Comparison of ENCODE assay signal across 21 cellular contexts in the genomic region with DNA sequence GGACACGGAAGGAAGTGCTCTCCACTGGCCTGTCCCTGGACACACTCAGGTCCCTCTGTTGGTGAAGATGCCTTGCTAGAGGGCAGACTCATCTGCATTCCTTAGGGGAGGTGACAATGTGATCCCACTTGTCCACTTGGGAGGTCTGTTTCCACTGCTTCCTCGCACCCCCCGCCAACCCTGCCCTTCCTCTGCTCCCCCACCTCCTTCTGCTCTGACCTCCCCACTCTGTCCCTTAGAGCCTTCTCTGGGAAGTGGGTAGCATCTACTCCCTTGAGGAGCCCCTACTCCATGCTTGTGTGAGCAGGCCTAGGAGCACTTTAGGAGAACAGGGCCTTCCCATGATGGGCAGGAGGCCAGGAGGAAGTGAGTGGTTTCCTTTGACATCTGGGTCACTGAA.
DNase-seq lines count a peak whose midpoint lies in the region; ATAC-seq and TF ChIP-seq lines count a peak whose summit lies in the region.
"Had no signal": no experiment of that assay in that cellular context is flagged by ENCODE, and none has a peak within 500 bp of the region (broad histone marks: within the 10 kb centered on the region; RNA-seq: fewer than 3 reads in every experiment).

No MANE protein-coding gene starts in this region.

- peaks cover 6% of the 10 kb centered on the region for H3K27me3 Mint-ChIP-seq in neural progenitor cell (ENCODE audit: insufficient read depth, low read depth)
- H3K27me3 Mint-ChIP-seq: CD4-positive, CD25-positive, alpha-beta regulatory T cell had no signal

- 81% methylated on average over 3 of the region's 3 CpGs for WGBS in esophagus muscularis mucosa
- 79% methylated on average over 3 of the region's 3 CpGs for WGBS in suprapubic skin

- H3K4me1 ChIP-seq in esophagus muscularis mucosa (no peaks in the 10 kb centered on the region), neural progenitor cell (peaks cover 30% of the 10 kb centered on the region), suprapubic skin (no peaks in the 10 kb centered on the region)
- H3K4me1 ChIP-seq: BE2C, SJCRH30 had no signal

- H3K4me3 ChIP-seq in esophagus muscularis mucosa (no peak overlapping the region), neural progenitor cell (no peak overlapping the region), suprapubic skin (no peak overlapping the region)
- H3K4me3 ChIP-seq: K562, PC-9, SJCRH30 had no signal

- H2AFZ ChIP-seq in neural progenitor cell (replicated peaks) = no peak overlapping the region
- H2AFZ ChIP-seq: PC-9 had no signal

- H3K27me3 ChIP-seq in esophagus muscularis mucosa = peaks cover 0 to 28% (median 0%) of the 10 kb centered on the region in 4 donors
- H3K27me3 ChIP-seq in neural progenitor cell = no peaks in the 10 kb centered on the region
- H3K27me3 ChIP-seq in suprapubic skin = no peaks in the 10 kb centered on the region
- H3K27me3 ChIP-seq: BE2C, SJCRH30 had no signal

- H3K9me3 Mint-ChIP-seq in neural progenitor cell = peaks cover 14% of the 10 kb centered on the region

- no peaks in the 10 kb centered on the region for H3K79me2 ChIP-seq in neural progenitor cell (ENCODE audit: low read depth)

- TF ChIP-seq EP300 in esophagus muscularis mucosa (IDR thresholded peaks at IDR 0.05) (no peak), suprapubic skin (IDR thresholded peaks at IDR 0.05) (no peak)

- peaks cover 50% of the 10 kb centered on the region for H3K4me1 Mint-ChIP-seq in neural progenitor cell
- H3K4me1 Mint-ChIP-seq: CD4-positive, CD25-positive, alpha-beta regulatory T cell had no signal

- intact Hi-C loops in esophagus muscularis mucosa (cut with DNase I) = no loop called here

- no peak overlapping the region for H3K9ac ChIP-seq in neural progenitor cell

- no peak for TF ChIP-seq CTCF in esophagus muscularis mucosa (IDR thresholded peaks at IDR 0.05)
- TF ChIP-seq CTCF in neural progenitor cell (IDR thresholded peaks at IDR 0.05) = no peak
- TF ChIP-seq CTCF in suprapubic skin (IDR thresholded peaks at IDR 0.05) = no peak

- H3K36me3 ChIP-seq in esophagus muscularis mucosa (no peaks in the 10 kb centered on the region), neural progenitor cell (peaks cover 3% of the 10 kb centered on the region), suprapubic skin (no peaks in the 10 kb centered on the region)
- H3K36me3 ChIP-seq: BE2C, SJCRH30 had no signal

- no peaks in the 10 kb centered on the region for H4K20me1 ChIP-seq in neural progenitor cell (ENCODE audit: low read depth)

- H3F3A ChIP-seq in neural progenitor cell (ENCODE audit: low read depth) = peaks cover 26% of the 10 kb centered on the region

- H3K27ac Mint-ChIP-seq in neural progenitor cell = peak overlapping the region; percentile 99
- H3K27ac Mint-ChIP-seq: CD4-positive, CD25-positive, alpha-beta regulatory T cell had no signal

- no peak overlapping the region for H3K4me2 ChIP-seq in neural progenitor cell
- H3K4me2 ChIP-seq: PC-9 had no signal

- no peak for ATAC-seq in GM19351 (IDR thresholded peaks at IDR 0.05; ENCODE audit: unreplicated experiment)
- ATAC-seq: K562, Right ventricle myocardium inferior, SK-N-SH treated with all-trans-retinoic acid at 6 μM for 48 hours had no signal

- H3K27ac ChIP-seq in esophagus muscularis mucosa (replicated peaks in 1 of 4) = no peak overlapping the region
- no peak overlapping the region for H3K27ac ChIP-seq in neural progenitor cell
- H3K27ac ChIP-seq in caudate nucleus (ENCODE audit: low read depth, low read length) = no peak overlapping the region
- no peak overlapping the region for H3K27ac ChIP-seq in suprapubic skin
- H3K27ac ChIP-seq: PC-9, SJCRH30 had no signal

- H3K9me3 ChIP-seq in esophagus muscularis mucosa (peaks cover 0 to 5% (median 3%) of the 10 kb centered on the region in 4 donors), neural progenitor cell (ENCODE audit: low read depth) (peaks cover 3% of the 10 kb centered on the region), suprapubic skin (peaks cover 2% of the 10 kb centered on the region)
- H3K9me3 ChIP-seq: BE2C, SJCRH30 had no signal

- peak; percentile 62 for DNase-seq in H4 (ENCODE audit: low spot score)
- peak; percentile 68 for DNase-seq in esophagus muscularis mucosa (ENCODE audit: extremely low spot score)
- no peak for DNase-seq in neural progenitor cell (ENCODE audit: low spot score)
- DNase-seq in caudate nucleus (lab: John Stamatoyannopoulos, UW) = no peak
- DNase-seq in suprapubic skin (ENCODE audit: low spot score in 2 of 2) = no peak
- DNase-seq in amygdala (lab: John Stamatoyannopoulos, UW) = no peak
- DNase-seq: BE2C; CD4-positive, CD25-positive, alpha-beta regulatory T cell; DMS153; MM.1S; NCI-H1048; NCI-H1694 treated with DMSO at 0.1 percent for 48 hours; NCI-H2081; NCI-H2227 treated with DMSO at 0.1 percent for 48 hours; NCI-H526 treated with DMSO at 0.1 percent for 48 hours; PC-9; SJCRH30 had no signal

- TF ChIP-seq POLR2A in esophagus muscularis mucosa (IDR thresholded peaks at IDR 0.05; ENCODE audit: low read depth) (no peak), suprapubic skin (IDR thresholded peaks at IDR 0.05) (no peak)

- no peak overlapping the region for H3K4me3 Mint-ChIP-seq in neural progenitor cell
- H3K4me3 Mint-ChIP-seq: CD4-positive, CD25-positive, alpha-beta regulatory T cell had no signal

- H3K36me3 Mint-ChIP-seq in neural progenitor cell = peaks cover 2% of the 10 kb centered on the region
- H3K36me3 Mint-ChIP-seq: CD4-positive, CD25-positive, alpha-beta regulatory T cell had no signal

Comparison
In these comparisons a context has a peak if more than half of its experiments do, and no peak if none do; other contexts are left out.
1. DNase-seq: peak in H4 (single experiment) and esophagus muscularis mucosa (single experiment); none in neural progenitor cell (single experiment), caudate nucleus (0 of 61), suprapubic skin (0 of 2) and amygdala (0 of 56).